Comparison of ENCODE assay signal across 8 cellular contexts in the genomic region with DNA sequence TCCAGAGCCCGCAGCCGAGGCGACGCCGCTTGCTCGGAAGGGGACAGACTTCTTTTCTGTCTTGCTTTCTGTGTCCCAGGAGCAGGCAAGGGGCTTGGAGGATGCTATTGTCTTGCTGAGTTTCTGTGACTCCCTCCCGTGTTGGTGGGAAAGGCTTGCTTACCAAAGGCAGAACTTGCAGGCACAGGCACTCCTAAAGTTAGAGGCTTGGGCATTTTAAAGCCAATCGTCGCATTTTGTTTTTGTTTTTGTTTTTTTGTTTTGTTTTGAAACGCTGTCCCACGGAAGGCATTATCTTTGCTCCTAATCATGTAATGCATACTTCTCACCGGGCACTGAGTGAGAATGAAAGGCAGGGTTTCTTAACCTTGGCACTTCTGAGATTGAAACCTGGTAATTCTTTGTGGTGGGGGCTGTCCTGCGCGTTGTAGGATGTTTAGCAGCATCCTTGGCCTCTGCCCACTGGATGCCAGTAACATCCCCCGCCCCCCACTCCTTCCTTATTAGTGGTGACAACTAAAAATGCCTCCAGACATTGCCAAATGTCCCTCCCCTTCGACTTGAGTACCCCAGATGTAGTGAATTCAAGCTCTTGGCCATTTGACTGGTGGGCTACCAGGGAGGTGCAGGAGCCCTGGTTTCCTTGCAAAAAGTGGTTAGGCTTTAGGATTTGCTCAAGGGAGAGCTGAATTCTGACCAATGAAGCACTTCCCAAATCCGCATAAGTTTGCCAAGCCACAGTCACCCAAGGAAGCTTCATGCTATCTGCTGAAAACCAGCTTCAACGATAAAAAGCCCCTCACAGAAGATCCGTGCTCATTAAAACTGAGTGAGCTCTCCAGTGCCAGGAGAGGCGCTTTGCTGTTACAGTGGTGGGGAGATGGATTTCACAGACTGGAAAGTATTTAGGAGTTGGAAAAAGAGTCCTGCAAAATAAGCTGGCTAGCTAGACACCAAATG. TPM values are rescaled to one million over a fixed set of nuclear protein-coding genes. Genes with fewer than 3 reads are reported as not detected.
A peak's percentile ranks its signal among the peaks of the same experiment; 100 is the strongest.
DNase-seq lines count a peak whose midpoint lies in the region; ATAC-seq and TF ChIP-seq lines count a peak whose summit lies in the region.

No MANE protein-coding gene starts in this region.

- H3K4me3 ChIP-seq in uterus: peak overlapping the region; percentile 67 to 69

- peak overlapping the region; percentile 88 to 89 for H3K27ac ChIP-seq in uterus

- no peaks in the 10 kb centered on the region for H3K9me3 ChIP-seq in uterus

- intact Hi-C loops in uterus (cut with DNase I; ENCODE audit: low total_unique reads): loop anchor here (5.0 kb wide), 1 partner anchor 293 kb away; no protein-coding TSS in a partner anchor

- H3K4me1 ChIP-seq in uterus: peaks cover 0 to 11% of the 10 kb centered on the region in 2 donors

- no peak for TF ChIP-seq POLR2A in uterus (IDR thresholded peaks at IDR 0.05)

- TF ChIP-seq CTCF in uterus (IDR thresholded peaks at IDR 0.05): peak in 3 of 4 experiments; percentile 4 to 29 (median 12)

- ATAC-seq in GM19328 (IDR thresholded peaks at IDR 0.05; ENCODE audit: unreplicated experiment): no peak

- no peaks in the 10 kb centered on the region for H3K27me3 ChIP-seq in uterus

- H3K36me3 ChIP-seq in uterus: no peaks in the 10 kb centered on the region

- DNase-seq in COLO668 (lab: John Stamatoyannopoulos, UW; ENCODE audit: unreplicated experiment): peak; percentile 15
- DNase-seq in NCI-H1417 treated with DMSO at 0.1 percent for 48 hours (lab: John Stamatoyannopoulos, UW): peak; percentile 6
- DNase-seq in cerebellar cortex (ENCODE audit: low spot score): peak; percentile 34
- DNase-seq in mucosa of gallbladder (ENCODE audit: low spot score): peak; percentile 16
- peak in 1 of 2 donors; percentile 28 for DNase-seq in uterus
- no peak for DNase-seq in iPS-NIHi7 (ENCODE audit: extremely low spot score)
- DNase-seq in NOMO-1 (lab: John Stamatoyannopoulos, UW; ENCODE audit: unreplicated experiment in 2 of 2): no peak

RNA-seq across cellular contexts. Expression of a gene that starts 1.1 kb away (rescaled TPM):
- total RNA-seq in mucosa of gallbladder (142 TPM), uterus (100 to 1,000 TPM in 3 of 4 donors, 10 to 100 TPM in 1; 63.0 to 134 (median 113) TPM)

RNA-seq across cellular contexts. Expression of a gene that starts 39.7 kb away (rescaled TPM):
- total RNA-seq in mucosa of gallbladder: not detected
- total RNA-seq in uterus: not detected

Comparison
In these comparisons a context has a peak if more than half of its experiments do, and no peak if none do; other contexts are left out.
1. DNase-seq: peak in COLO668 (single experiment), NCI-H1417 treated with DMSO at 0.1 percent for 48 hours (single experiment), cerebellar cortex (single experiment) and mucosa of gallbladder (single experiment); none in iPS-NIHi7 (single experiment) and NOMO-1 (0 of 2).